In genomic region chr1:183043872-183044859, GRCh38 we compare ENCODE assay signal across 10 cellular contexts. TPM values are rescaled to one million over a fixed set of nuclear protein-coding genes. Genes with fewer than 3 reads are reported as not detected.
DNase-seq lines count a peak whose midpoint lies in the region; ATAC-seq and TF ChIP-seq lines count a peak whose summit lies in the region.
"Had no signal": no experiment of that assay in that cellular context is flagged by ENCODE, and none has a peak within 500 bp of the region (broad histone marks: within the 10 kb centered on the region; RNA-seq: fewer than 3 reads in every experiment).

No MANE protein-coding gene starts in this region.

- CTCF ChIA-PET in activated CD4-positive, alpha-beta memory T cell treated with anti-CD3 and anti-CD28 coated beads, Interleukin-2, amount 10 ng/mL, durations not matched to agents 7 days and 5 days (lab: Charles Lee) = no interaction called here

- ATAC-seq in left ventricle myocardium superior = peak; percentile 55
- ATAC-seq in stimulated activated naive CD8-positive, alpha-beta T cell treated with anti-CD3 and anti-CD28 coated beads, Interleukin-15, amount 100 ng/mL, for 72 hours = no peak
- no peak for ATAC-seq in GM18867 (IDR thresholded peaks at IDR 0.05; ENCODE audit: unreplicated experiment)
- no peak for ATAC-seq in HG03354 (IDR thresholded peaks at IDR 0.05; ENCODE audit: poor library complexity, severe bottlenecking, unreplicated experiment)
- ATAC-seq: mucosa of descending colon had no signal

- H3K4me3 Mint-ChIP-seq in activated CD4-positive, alpha-beta memory T cell treated with anti-CD3 and anti-CD28 coated beads, Interleukin-2, amount 10 ng/mL, durations not matched to agents 7 days and 5 days = no peak overlapping the region
- no peak overlapping the region for H3K4me3 Mint-ChIP-seq in stimulated activated naive CD8-positive, alpha-beta T cell treated with anti-CD3 and anti-CD28 coated beads, Interleukin-15, amount 100 ng/mL, for 72 hours

- intact Hi-C loops in left ventricle myocardium superior (cut with micrococcal nuclease) = no loop called here

- peaks cover 68% of the 10 kb centered on the region for H3K27me3 Mint-ChIP-seq in activated CD4-positive, alpha-beta memory T cell treated with anti-CD3 and anti-CD28 coated beads, Interleukin-2, amount 10 ng/mL, durations not matched to agents 7 days and 5 days
- H3K27me3 Mint-ChIP-seq in stimulated activated naive CD8-positive, alpha-beta T cell treated with anti-CD3 and anti-CD28 coated beads, Interleukin-15, amount 100 ng/mL, for 72 hours = peaks cover 88% of the 10 kb centered on the region

- TF ChIP-seq CTCF in WI38 (IDR thresholded peaks at IDR 0.05; ENCODE audit: low read depth, low read length) = no peak

- no peaks in the 10 kb centered on the region for H3K36me3 Mint-ChIP-seq in activated CD4-positive, alpha-beta memory T cell treated with anti-CD3 and anti-CD28 coated beads, Interleukin-2, amount 10 ng/mL, durations not matched to agents 7 days and 5 days (ENCODE audit: low read depth)

- POLR2A ChIA-PET in activated CD4-positive, alpha-beta memory T cell treated with anti-CD3 and anti-CD28 coated beads, Interleukin-2, amount 10 ng/mL, durations not matched to agents 7 days and 5 days (lab: Charles Lee) = no interaction called here

- peak; percentile 30 for DNase-seq in GM03348 (ENCODE audit: low spot score)
- DNase-seq in left ventricle myocardium superior = no peak
- peak; percentile 68 for DNase-seq in stromal cell of bone marrow (ENCODE audit: low read depth)
- DNase-seq in activated CD4-positive, alpha-beta memory T cell treated with anti-CD3 and anti-CD28 coated beads, Interleukin-2, amount 10 ng/mL, durations not matched to agents 7 days and 5 days = no peak
- no peak for DNase-seq in stimulated activated naive CD8-positive, alpha-beta T cell treated with anti-CD3 and anti-CD28 coated beads, Interleukin-15, amount 100 ng/mL, for 72 hours
- DNase-seq: mucosa of descending colon, trophoblast cell had no signal

- no peaks in the 10 kb centered on the region for H3K9me3 Mint-ChIP-seq in activated CD4-positive, alpha-beta memory T cell treated with anti-CD3 and anti-CD28 coated beads, Interleukin-2, amount 10 ng/mL, durations not matched to agents 7 days and 5 days
- H3K9me3 Mint-ChIP-seq in stimulated activated naive CD8-positive, alpha-beta T cell treated with anti-CD3 and anti-CD28 coated beads, Interleukin-15, amount 100 ng/mL, for 72 hours = no peaks in the 10 kb centered on the region

- H3K4me1 Mint-ChIP-seq in activated CD4-positive, alpha-beta memory T cell treated with anti-CD3 and anti-CD28 coated beads, Interleukin-2, amount 10 ng/mL, durations not matched to agents 7 days and 5 days = peaks cover 2% of the 10 kb centered on the region
- peaks cover 6% of the 10 kb centered on the region for H3K4me1 Mint-ChIP-seq in stimulated activated naive CD8-positive, alpha-beta T cell treated with anti-CD3 and anti-CD28 coated beads, Interleukin-15, amount 100 ng/mL, for 72 hours

- H3K27ac Mint-ChIP-seq in activated CD4-positive, alpha-beta memory T cell treated with anti-CD3 and anti-CD28 coated beads, Interleukin-2, amount 10 ng/mL, durations not matched to agents 7 days and 5 days = no peak overlapping the region
- H3K27ac Mint-ChIP-seq in stimulated activated naive CD8-positive, alpha-beta T cell treated with anti-CD3 and anti-CD28 coated beads, Interleukin-15, amount 100 ng/mL, for 72 hours = peak overlapping the region in 1 of 2 donors; percentile 48

- peak overlapping the region; percentile 4 for H3K4me3 ChIP-seq in WI38 (ENCODE audit: low read depth, low read length)
- H3K4me3 ChIP-seq: mucosa of descending colon had no signal

RNA-seq across cellular contexts. Expression of gene LAMC1, which starts 20.9 kb away (rescaled TPM):
- total RNA-seq in left ventricle myocardium superior = 98.7 TPM
- total RNA-seq in activated CD4-positive, alpha-beta memory T cell treated with anti-CD3 and anti-CD28 coated beads, Interleukin-2, amount 10 ng/mL, durations not matched to agents 7 days and 5 days = under 1 TPM in 1 of 2 experiments, not detected in 1; 0.53 TPM

Comparison
In these comparisons a context has a peak if more than half of its experiments do, and no peak if none do; other contexts are left out.
1. DNase-seq: peak in GM03348 (single experiment) and stromal cell of bone marrow (single experiment); none in left ventricle myocardium superior (single experiment), activated CD4-positive, alpha-beta memory T cell treated with anti-CD3 and anti-CD28 coated beads, Interleukin-2, amount 10 ng/mL, durations not matched to agents 7 days and 5 days (single experiment) and stimulated activated naive CD8-positive, alpha-beta T cell treated with anti-CD3 and anti-CD28 coated beads, Interleukin-15, amount 100 ng/mL, for 72 hours (0 of 2).
2. RNA of gene LAMC1, which starts 20.9 kb away (total RNA-seq): 98.7 TPM in left ventricle myocardium superior (single experiment); 0.53 TPM in activated CD4-positive, alpha-beta memory T cell treated with anti-CD3 and anti-CD28 coated beads, Interleukin-2, amount 10 ng/mL, durations not matched to agents 7 days and 5 days; every median in the first group is over 10 times any median in the second.